Comparison of ENCODE assay signal across 18 cellular contexts in the genomic region with DNA sequence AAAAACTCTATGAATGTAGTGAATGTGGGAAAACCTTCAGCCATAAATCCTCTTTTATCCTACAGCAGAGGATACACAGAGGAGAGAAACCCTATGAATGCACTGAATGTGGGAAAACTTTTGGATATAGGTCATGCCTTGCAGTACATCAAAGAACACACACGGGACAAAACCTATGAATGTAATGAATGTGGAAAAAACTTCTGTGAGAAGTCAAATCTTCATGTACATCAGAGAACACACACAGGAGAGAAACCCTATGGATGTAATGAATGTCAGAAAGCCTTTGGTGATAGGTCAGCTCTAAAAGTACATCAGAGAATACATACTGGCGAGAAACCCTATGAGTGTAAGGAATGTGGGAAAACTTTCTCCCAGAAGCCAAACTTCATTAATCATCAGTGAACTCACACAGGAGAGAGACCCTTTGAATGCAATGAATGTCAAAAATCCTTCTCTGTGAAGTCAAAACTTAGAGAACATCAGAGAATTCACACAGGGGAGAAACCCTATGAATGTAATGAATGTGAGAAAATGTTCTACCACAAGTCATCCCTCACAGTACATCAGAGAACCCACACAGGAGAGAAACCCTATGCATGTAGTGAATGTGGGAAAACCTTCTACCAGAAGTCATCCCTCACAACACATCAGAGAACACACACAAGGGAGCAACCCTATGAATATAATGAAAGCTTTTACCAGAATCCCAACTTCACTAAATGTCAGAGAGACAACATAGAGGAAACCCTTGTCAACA. TPM values are rescaled to one million over a fixed set of nuclear protein-coding genes. Genes with fewer than 3 reads are reported as not detected.
DNase-seq lines count a peak whose midpoint lies in the region; ATAC-seq, FAIRE-seq and TF ChIP-seq lines count a peak whose summit lies in the region.
"Had no signal": no experiment of that assay in that cellular context is flagged by ENCODE, and none has a peak within 500 bp of the region (broad histone marks: within the 10 kb centered on the region; RNA-seq: fewer than 3 reads in every experiment).

No MANE protein-coding gene starts in this region.

- no peaks in the 10 kb centered on the region for H3K27me3 ChIP-seq in muscle layer of duodenum (ENCODE audit: low read depth, low read length)
- H3K27me3 ChIP-seq: BLaER1 treated with 17β-estradiol and CSF1 and Interleukin-3, amounts not matched to agents 10 nM and 100 nM had no signal

- DNase-seq in A549 (ENCODE audit: low read depth in 1 of 2, low spot score in 1 of 2) (no peak), amniotic epithelial cell (ENCODE audit: low read depth) (peak; percentile 3)
- DNase-seq: 8988T; CD8-positive, alpha-beta T cell; DMS 273 treated with DMSO at 0.1 percent for 48 hours; DMS53; H7; KG1 had no signal

- 23% methylated on average over 2 of the region's 2 CpGs for WGBS in A549 (ENCODE audit: missing lambda C conversion rate)

- H3K4me3 ChIP-seq in A549, result no peak overlapping the region
- H3K4me3 ChIP-seq in HEK293 (ENCODE audit: low read depth, low read length), result no peak overlapping the region
- peak overlapping the region; percentile 12 to 24 for H3K4me3 ChIP-seq in muscle layer of duodenum (ENCODE audit: low read depth in 1 of 2, low read length in 2 of 2)
- H3K4me3 ChIP-seq: GM23338 had no signal

- POLR2A ChIA-PET in A549 (lab: Yijun Ruan, JAX) (no interaction called here), HEK293 (lab: Yijun Ruan, JAX) (no interaction called here)

- TF ChIP-seq RAD21 in A549 (conservative IDR thresholded peaks at IDR 0.05 in 1 of 2, IDR thresholded peaks at IDR 0.05 in 1 of 2), result no peak

- H3K27ac ChIP-seq in A549 (no peak overlapping the region), HEK293 (ENCODE audit: extremely low read depth, low read depth, low read length) (no peak overlapping the region), muscle layer of duodenum (ENCODE audit: low read length) (no peak overlapping the region)
- H3K27ac ChIP-seq: BLaER1 treated with 17β-estradiol and CSF1 and Interleukin-3, amounts not matched to agents 10 nM and 100 nM had no signal

- TF ChIP-seq EP300 in A549 (IDR thresholded peaks at IDR 0.05), result no peak

- H3K36me3 ChIP-seq in HEK293 (ENCODE audit: control insufficient read depth in 2 of 2, insufficient read depth in 1 of 2, low read length in 2 of 2), result no peaks in the 10 kb centered on the region
- H3K36me3 ChIP-seq in muscle layer of duodenum (ENCODE audit: control insufficient read depth in 1 of 2, insufficient read depth in 2 of 2, low read length in 2 of 2), result peaks cover 6 to 28% of the 10 kb centered on the region in 2 donors

- H3K9me3 ChIP-seq in A549 (peaks cover 78% of the 10 kb centered on the region), HEK293 (ENCODE audit: control insufficient read depth, insufficient read depth, low read depth, low read length) (no peaks in the 10 kb centered on the region), muscle layer of duodenum (ENCODE audit: control insufficient read depth in 1 of 2, low read length in 2 of 2) (peaks cover 29 to 31% of the 10 kb centered on the region in 2 donors)

- H3K4me1 ChIP-seq in A549, result no peaks in the 10 kb centered on the region
- no peaks in the 10 kb centered on the region for H3K4me1 ChIP-seq in HEK293 (ENCODE audit: control insufficient read depth, insufficient read depth, low read length)
- H3K4me1 ChIP-seq in muscle layer of duodenum (ENCODE audit: control insufficient read depth in 1 of 2, insufficient read depth in 2 of 2, low read length in 2 of 2), result no peaks in the 10 kb centered on the region
- H3K4me1 ChIP-seq: BLaER1 treated with 17β-estradiol and CSF1 and Interleukin-3, amounts not matched to agents 10 nM and 100 nM had no signal

- CTCF ChIA-PET in A549 (lab: Yijun Ruan, JAX), result no interaction called here
- CTCF ChIA-PET in HEK293 (lab: Yijun Ruan, JAX), result no interaction called here

- no peak for TF ChIP-seq POLR2A in A549 (IDR thresholded peaks at IDR 0.05; ENCODE audit: low read length)

- FAIRE-seq in A549 (lab: Jason Lieb, UNC), result no peak
- FAIRE-seq: G401.6, GM12891, HepG2 had no signal

- ATAC-seq in A549, result no peak
- ATAC-seq in HG02938 (IDR thresholded peaks at IDR 0.05; ENCODE audit: unreplicated experiment), result no peak
- ATAC-seq in GM18909 (IDR thresholded peaks at IDR 0.05; ENCODE audit: poor library complexity, unreplicated experiment), result no peak
- ATAC-seq in HG03342 (IDR thresholded peaks at IDR 0.05; ENCODE audit: unreplicated experiment), result no peak
- ATAC-seq: CD8-positive, alpha-beta T cell; GM23338; HepG2 had no signal

- TF ChIP-seq CTCF in A549 (IDR thresholded peaks at IDR 0.05) (no peak), HEK293 (tag by site-specific recombination; IDR thresholded peaks at IDR 0.05) (no peak)

- H3K4me2 ChIP-seq in A549, result no peak overlapping the region
- H3K4me2 ChIP-seq: BLaER1 treated with 17β-estradiol and CSF1 and Interleukin-3, amounts not matched to agents 10 nM and 100 nM; GM23338 had no signal

TF ChIP-seq in A549, 52 proteins besides CTCF, POLR2A, EP300 and RAD21:
- peak; percentile 59; the same call in 1 of the 2 replicates for TF ChIP-seq KDM1A (IDR thresholded peaks at IDR 0.05; ENCODE audit: low read depth)
- no peak for TF ChIP-seq HOXA7 (CRISPR knock-in tag; IDR thresholded peaks at IDR 0.05)
- no peak for TF ChIP-seq SMC3 (IDR thresholded peaks at IDR 0.05)
TF ChIP-seq in A549: peak in this region for 1.

TF ChIP-seq in HEK293, 187 proteins besides CTCF, POLR2A, EP300 and RAD21:
- TF ChIP-seq ZNF24 (tag by site-specific recombination; IDR thresholded peaks at IDR 0.05) (no peak), ZNF274 (IDR thresholded peaks at IDR 0.05; ENCODE audit: low read length) (no peak), ZNF274 (tag by site-specific recombination; IDR thresholded peaks at IDR 0.05; ENCODE audit: borderline replicate concordance) (peak; percentile 83; the same call in 1 of the 2 replicates), ZNF48 (tag by site-specific recombination; IDR thresholded peaks at IDR 0.05) (no peak), ZNF23 (tag by site-specific recombination; IDR thresholded peaks at IDR 0.05; ENCODE audit: borderline replicate concordance) (no peak), ZBTB48 (tag by site-specific recombination; IDR thresholded peaks at IDR 0.05) (no peak), ZIC2 (tag by site-specific recombination; IDR thresholded peaks at IDR 0.05) (no peak), SETDB1 (IDR thresholded peaks at IDR 0.05; ENCODE audit: insufficient read length, low read length) (peak; percentile 85)
- TF ChIP-seq, protein P1, sequence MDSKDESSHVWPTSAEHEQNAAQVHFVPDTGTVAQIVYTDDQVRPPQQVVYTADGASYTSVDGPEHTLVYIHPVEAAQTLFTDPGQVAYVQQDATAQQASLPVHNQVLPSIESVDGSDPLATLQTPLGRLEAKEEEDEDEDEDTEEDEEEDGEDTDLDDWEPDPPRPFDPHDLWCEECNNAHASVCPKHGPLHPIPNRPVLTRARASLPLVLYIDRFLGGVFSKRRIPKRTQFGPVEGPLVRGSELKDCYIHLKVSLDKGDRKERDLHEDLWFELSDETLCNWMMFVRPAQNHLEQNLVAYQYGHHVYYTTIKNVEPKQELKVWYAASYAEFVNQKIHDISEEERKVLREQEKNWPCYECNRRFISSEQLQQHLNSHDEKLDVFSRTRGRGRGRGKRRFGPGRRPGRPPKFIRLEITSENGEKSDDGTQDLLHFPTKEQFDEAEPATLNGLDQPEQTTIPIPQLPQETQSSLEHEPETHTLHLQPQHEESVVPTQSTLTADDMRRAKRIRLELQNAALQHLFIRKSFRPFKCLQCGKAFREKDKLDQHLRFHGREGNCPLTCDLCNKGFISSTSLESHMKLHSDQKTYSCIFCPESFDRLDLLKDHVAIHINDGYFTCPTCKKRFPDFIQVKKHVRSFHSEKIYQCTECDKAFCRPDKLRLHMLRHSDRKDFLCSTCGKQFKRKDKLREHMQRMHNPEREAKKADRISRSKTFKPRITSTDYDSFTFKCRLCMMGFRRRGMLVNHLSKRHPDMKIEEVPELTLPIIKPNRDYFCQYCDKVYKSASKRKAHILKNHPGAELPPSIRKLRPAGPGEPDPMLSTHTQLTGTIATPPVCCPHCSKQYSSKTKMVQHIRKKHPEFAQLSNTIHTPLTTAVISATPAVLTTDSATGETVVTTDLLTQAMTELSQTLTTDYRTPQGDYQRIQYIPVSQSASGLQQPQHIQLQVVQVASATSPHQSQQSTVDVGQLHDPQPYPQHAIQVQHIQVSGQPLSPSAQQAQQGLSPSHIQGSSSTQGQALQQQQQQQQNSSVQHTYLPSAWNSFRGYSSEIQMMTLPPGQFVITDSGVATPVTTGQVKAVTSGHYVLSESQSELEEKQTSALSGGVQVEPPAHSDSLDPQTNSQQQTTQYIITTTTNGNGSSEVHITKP (tag by site-specific recombination; IDR thresholded peaks at IDR 0.05), result no peak

RNA-seq across cellular contexts. Expression of a gene that starts 45.6 kb away (rescaled TPM):
- polyA plus RNA-seq in A549 (2011; rRNA removed), result 7.2 and 9.4 TPM in 2 replicates
- polyA plus RNA-seq in A549 (2012; cell fraction: cytosol; rRNA removed), result 5.9 and 6.8 TPM in 2 replicates
- polyA plus RNA-seq in A549 (2012; cell fraction: nucleus; rRNA removed), result 4.3 and 5.4 TPM in 2 replicates
- polyA plus RNA-seq in A549 (2017; fragmentation: RNase III; extraction: RNeasy Plus Mini Kit Qiagen cat#74134 plus additional on column Dnase treatment), result 3.7 to 4.9 TPM (median 4.3 TPM) in 3 replicates
- 3.0 and 4.7 TPM in 2 replicates for polyA minus RNA-seq in A549 (2011; rRNA and poly(A)+ RNA removed)

Comparison
In these comparisons a context has a peak if more than half of its experiments do, and no peak if none do; other contexts are left out.
1. H3K4me3 ChIP-seq: peak in muscle layer of duodenum (2 of 2); none in A549 (single experiment) and HEK293 (single experiment).